1 cellular context compared by ENCODE assay signal in genomic region chr6:152685819-152686218, GRCh38.
TF ChIP-seq lines count a peak whose summit lies in the region.

No MANE protein-coding gene starts in this region.

TF ChIP-seq in H1, 55 proteins besides CTCF, POLR2A, EP300 and RAD21:
- no peak for TF ChIP-seq MAX (IDR thresholded peaks at IDR 0.05)
- TF ChIP-seq SP1 (IDR thresholded peaks at IDR 0.05; ENCODE audit: low read depth, low read length), result no peak
- TF ChIP-seq ZNF274 (IDR thresholded peaks at IDR 0.05; ENCODE audit: borderline replicate concordance, extremely low read depth, low read length), result no peak
- no peak for TF ChIP-seq CTBP2 (IDR thresholded peaks at IDR 0.05; ENCODE audit: borderline replicate concordance, insufficient read depth, insufficient read length, low read length)
- no peak for TF ChIP-seq PHF8 (conservative IDR thresholded peaks at IDR 0.05; ENCODE audit: low read depth, low read length)
- no peak for TF ChIP-seq KDM4A (IDR thresholded peaks at IDR 0.05; ENCODE audit: low read depth, low read length, severe bottlenecking)
- no peak for TF ChIP-seq CHD1 (IDR thresholded peaks at IDR 0.05; ENCODE audit: low read depth, low read length)
- TF ChIP-seq, protein P1, sequence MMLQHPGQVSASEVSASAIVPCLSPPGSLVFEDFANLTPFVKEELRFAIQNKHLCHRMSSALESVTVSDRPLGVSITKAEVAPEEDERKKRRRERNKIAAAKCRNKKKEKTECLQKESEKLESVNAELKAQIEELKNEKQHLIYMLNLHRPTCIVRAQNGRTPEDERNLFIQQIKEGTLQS (IDR thresholded peaks at IDR 0.05; ENCODE audit: insufficient read depth, low read depth, low read length), result no peak
- TF ChIP-seq RNF2 (IDR thresholded peaks at IDR 0.05; ENCODE audit: borderline replicate concordance, low read depth, low read length, missing control alignments, poor library complexity, severe bottlenecking), result no peak
- no peak for TF ChIP-seq RFX5 (IDR thresholded peaks at IDR 0.05; ENCODE audit: borderline replicate concordance, low read depth, low read length)
- no peak for TF ChIP-seq SUZ12 (IDR thresholded peaks at IDR 0.05; ENCODE audit: low read length)
- no peak for TF ChIP-seq SIN3A (conservative IDR thresholded peaks at IDR 0.05 in 1 of 2, IDR thresholded peaks at IDR 0.05 in 1 of 2; ENCODE audit: low read depth in 1 of 2, low read length in 2 of 2)
- no peak for TF ChIP-seq SIX5 (IDR thresholded peaks at IDR 0.05; ENCODE audit: low read depth, low read length)
- TF ChIP-seq BCL11A (IDR thresholded peaks at IDR 0.05; ENCODE audit: low read depth in 2 of 2, low read length in 2 of 2), result no peak
- TF ChIP-seq SIRT6 (IDR thresholded peaks at IDR 0.05; ENCODE audit: low read length), result no peak
- TF ChIP-seq EGR1 (IDR thresholded peaks at IDR 0.05; ENCODE audit: borderline replicate concordance, low read depth, low read length), result no peak
- no peak for TF ChIP-seq ASH2L (IDR thresholded peaks at IDR 0.05; ENCODE audit: low read length)
- no peak for TF ChIP-seq CREB1 (IDR thresholded peaks at IDR 0.05)
- TF ChIP-seq CHD2 (IDR thresholded peaks at IDR 0.05; ENCODE audit: low read length), result no peak
- TF ChIP-seq, protein P2, sequence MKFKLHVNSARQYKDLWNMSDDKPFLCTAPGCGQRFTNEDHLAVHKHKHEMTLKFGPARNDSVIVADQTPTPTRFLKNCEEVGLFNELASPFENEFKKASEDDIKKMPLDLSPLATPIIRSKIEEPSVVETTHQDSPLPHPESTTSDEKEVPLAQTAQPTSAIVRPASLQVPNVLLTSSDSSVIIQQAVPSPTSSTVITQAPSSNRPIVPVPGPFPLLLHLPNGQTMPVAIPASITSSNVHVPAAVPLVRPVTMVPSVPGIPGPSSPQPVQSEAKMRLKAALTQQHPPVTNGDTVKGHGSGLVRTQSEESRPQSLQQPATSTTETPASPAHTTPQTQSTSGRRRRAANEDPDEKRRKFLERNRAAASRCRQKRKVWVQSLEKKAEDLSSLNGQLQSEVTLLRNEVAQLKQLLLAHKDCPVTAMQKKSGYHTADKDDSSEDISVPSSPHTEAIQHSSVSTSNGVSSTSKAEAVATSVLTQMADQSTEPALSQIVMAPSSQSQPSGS (IDR thresholded peaks at IDR 0.05; ENCODE audit: low read length), result no peak
